8 cellular contexts compared by ENCODE assay signal in the genomic region with DNA sequence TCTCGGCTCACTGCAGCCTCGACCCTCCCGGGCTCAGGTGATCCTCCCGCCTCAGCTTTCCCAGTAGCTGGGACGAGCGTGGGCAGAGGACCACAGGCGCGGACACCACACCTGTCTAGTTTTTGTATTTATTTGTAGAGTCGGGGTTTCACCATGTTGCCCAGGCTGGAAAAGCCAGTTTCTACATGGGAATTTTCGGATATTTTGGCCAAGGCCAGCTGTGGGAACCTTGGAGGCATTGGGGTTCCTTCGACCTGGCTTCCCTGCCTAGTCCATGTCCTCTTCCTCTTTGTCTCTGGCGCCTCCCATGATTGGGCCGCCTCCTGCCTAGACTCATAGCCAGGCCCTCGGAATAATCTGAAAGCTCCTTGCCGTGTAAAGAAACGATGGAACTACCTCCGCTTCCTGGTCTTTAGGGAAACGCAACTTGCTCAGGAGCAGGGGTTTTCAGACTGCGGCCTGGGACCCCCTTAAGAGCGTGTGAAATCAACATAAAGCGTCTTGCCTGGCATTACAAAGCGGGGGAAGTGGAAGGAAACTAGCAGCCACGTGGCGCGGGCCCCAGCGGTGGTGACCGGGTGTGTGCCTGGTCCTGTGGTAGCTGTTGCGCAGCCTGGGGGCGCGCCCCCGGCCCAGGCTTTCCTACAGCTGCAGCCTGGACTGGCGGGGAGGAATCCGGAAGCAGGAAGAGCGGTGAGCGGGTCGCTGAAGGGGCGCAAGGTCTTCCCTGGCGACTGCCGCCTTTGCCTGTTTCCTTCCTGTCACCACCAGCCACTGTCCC. TPM values are rescaled to one million over a fixed set of nuclear protein-coding genes. Genes with fewer than 3 reads are reported as not detected.
DNase-seq lines count a peak whose midpoint lies in the region; ATAC-seq lines count a peak whose summit lies in the region.

No MANE protein-coding gene starts in this region.

- DNase-seq in DMS53 (lab: John Stamatoyannopoulos, UW) (peak; percentile 56), DMS53 treated with DMSO at 0.1 percent for 48 hours (lab: John Stamatoyannopoulos, UW; ENCODE audit: unreplicated experiment) (no peak), cerebellum (ENCODE audit: low spot score) (peak; percentile 24), left lobe of liver (ENCODE audit: low spot score) (peak; percentile 63), SHP77 (lab: John Stamatoyannopoulos, UW) (no peak)
- DNase-seq in activated CD4-positive, CD25-positive, alpha-beta regulatory T cell (lab: John Stamatoyannopoulos, UW), result peak in 3 of 4 experiments; percentile 14 to 32 (median 24)
- DNase-seq in stimulated activated CD4-positive, alpha-beta T cell treated with anti-CD3 and anti-CD28 coated beads, Interleukin-4, amount 100 ng/mL, for 4 hours, result peak; percentile 66 to 71

- ATAC-seq in left lobe of liver, result no peak
- ATAC-seq in HG03280 (IDR thresholded peaks at IDR 0.05; ENCODE audit: unreplicated experiment), result no peak

RNA-seq across cellular contexts. Expression of gene HSP90AA1, which starts 1.4 kb away (rescaled TPM):
- total RNA-seq in cerebellum (271 TPM), left lobe of liver (113 TPM)

RNA-seq across cellular contexts. Expression of gene WDR20, which starts 51.5 kb away (rescaled TPM):
- 36.5 TPM for total RNA-seq in cerebellum
- 14.0 TPM for total RNA-seq in left lobe of liver

Comparison
In these comparisons a context has a peak if more than half of its experiments do, and no peak if none do; other contexts are left out.
1. DNase-seq: peak in DMS53 (single experiment), activated CD4-positive, CD25-positive, alpha-beta regulatory T cell (3 of 4), cerebellum (single experiment), left lobe of liver (single experiment) and stimulated activated CD4-positive, alpha-beta T cell treated with anti-CD3 and anti-CD28 coated beads, Interleukin-4, amount 100 ng/mL, for 4 hours (2 of 2); none in DMS53 treated with DMSO at 0.1 percent for 48 hours (single experiment) and SHP77 (0 of 2).